Comparison of ENCODE assay signal across 8 cellular contexts in the genomic region with DNA sequence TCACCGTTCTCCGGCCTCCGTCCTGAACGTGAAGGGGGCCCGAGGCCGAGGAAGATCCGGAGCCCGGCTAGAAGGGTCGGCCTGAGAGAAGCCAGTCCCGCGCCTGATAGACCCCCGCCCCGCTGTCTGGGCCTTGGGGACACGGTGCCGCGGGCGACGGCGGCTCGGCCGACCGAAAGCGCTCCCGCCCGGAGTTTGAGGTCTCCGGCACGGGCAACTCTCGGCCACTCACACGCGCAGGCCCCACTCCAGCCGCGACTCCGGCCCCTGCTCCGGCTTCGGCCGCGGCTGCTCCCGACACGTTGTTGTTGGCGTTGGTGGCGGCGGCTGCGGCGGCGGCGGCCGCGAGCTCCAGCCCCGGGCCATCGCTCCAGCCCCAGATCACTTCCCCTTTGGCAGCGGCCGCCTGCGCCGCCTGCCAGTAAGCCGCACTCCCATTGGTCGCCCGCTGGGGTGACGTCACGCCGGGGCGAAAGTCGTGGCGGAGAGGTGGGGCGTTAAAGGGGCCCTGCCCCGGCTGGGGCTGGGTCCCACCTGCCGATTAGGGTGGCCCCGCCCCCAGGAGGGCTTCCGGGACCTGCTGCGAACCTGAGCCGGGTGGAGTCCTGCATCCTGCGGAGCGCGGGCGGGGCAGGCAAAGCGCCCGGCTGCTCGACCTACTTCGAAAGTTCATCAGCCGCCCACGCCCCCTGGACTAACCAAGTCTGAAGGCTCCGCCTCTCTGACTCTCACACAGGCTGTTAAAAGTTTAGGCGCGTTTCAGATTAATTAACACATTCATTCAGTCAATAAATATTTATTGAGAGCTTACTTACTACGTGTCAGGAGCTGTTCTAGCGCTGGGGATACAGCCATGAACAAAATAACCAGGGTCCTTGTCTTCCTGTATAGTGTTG. TPM values are rescaled to one million over a fixed set of nuclear protein-coding genes. Genes with fewer than 3 reads are reported as not detected.
A peak's percentile ranks its signal among the peaks of the same experiment; 100 is the strongest.
DNase-seq lines count a peak whose midpoint lies in the region; TF ChIP-seq lines count a peak whose summit lies in the region.

A gene with protein sequence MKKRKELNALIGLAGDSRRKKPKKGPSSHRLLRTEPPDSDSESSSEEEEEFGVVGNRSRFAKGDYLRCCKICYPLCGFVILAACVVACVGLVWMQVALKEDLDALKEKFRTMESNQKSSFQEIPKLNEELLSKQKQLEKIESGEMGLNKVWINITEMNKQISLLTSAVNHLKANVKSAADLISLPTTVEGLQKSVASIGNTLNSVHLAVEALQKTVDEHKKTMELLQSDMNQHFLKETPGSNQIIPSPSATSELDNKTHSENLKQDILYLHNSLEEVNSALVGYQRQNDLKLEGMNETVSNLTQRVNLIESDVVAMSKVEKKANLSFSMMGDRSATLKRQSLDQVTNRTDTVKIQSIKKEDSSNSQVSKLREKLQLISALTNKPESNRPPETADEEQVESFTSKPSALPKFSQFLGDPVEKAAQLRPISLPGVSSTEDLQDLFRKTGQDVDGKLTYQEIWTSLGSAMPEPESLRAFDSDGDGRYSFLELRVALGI (minus strand): TSS at position 388 of the 896 bp plus-strand sequence. CDS start 1,027 bp downstream, outside the sequence.

- peaks cover 31% of the 10 kb centered on the region for H3K4me1 Mint-ChIP-seq in nephron
- peaks cover 41% of the 10 kb centered on the region for H3K4me1 Mint-ChIP-seq in stimulated activated naive CD8-positive, alpha-beta T cell treated with anti-CD3 and anti-CD28 coated beads, Interleukin-15, Interleukin-2, amounts not matched to agents 100 ng/mL and 50 ng/mL, for 24 hours (ENCODE audit: low read depth)

- TF ChIP-seq CTCF in fibroblast of pulmonary artery (IDR thresholded peaks at IDR 0.05; ENCODE audit: low read length, missing control alignments) (no peak), nephron (IDR thresholded peaks at IDR 0.05; ENCODE audit: unreplicated experiment in 3 of 3) (no peak)

- no peaks in the 10 kb centered on the region for H3K9me3 Mint-ChIP-seq in nephron
- no peaks in the 10 kb centered on the region for H3K9me3 Mint-ChIP-seq in stimulated activated naive CD8-positive, alpha-beta T cell treated with anti-CD3 and anti-CD28 coated beads, Interleukin-15, Interleukin-2, amounts not matched to agents 100 ng/mL and 50 ng/mL, for 24 hours

- peaks cover 13% of the 10 kb centered on the region for H3K36me3 Mint-ChIP-seq in nephron (ENCODE audit: low read depth)
- H3K36me3 Mint-ChIP-seq in stimulated activated naive CD8-positive, alpha-beta T cell treated with anti-CD3 and anti-CD28 coated beads, Interleukin-15, Interleukin-2, amounts not matched to agents 100 ng/mL and 50 ng/mL, for 24 hours (ENCODE audit: low read depth), result peaks cover 25% of the 10 kb centered on the region

- no peaks in the 10 kb centered on the region; the same call in 1 of the 2 replicates for H3K27me3 ChIP-seq in H7 (ENCODE audit: control insufficient read depth, insufficient read depth, low read length)

- H3K27me3 Mint-ChIP-seq in nephron (ENCODE audit: low read depth), result peaks cover 8% of the 10 kb centered on the region
- H3K27me3 Mint-ChIP-seq in stimulated activated naive CD8-positive, alpha-beta T cell treated with anti-CD3 and anti-CD28 coated beads, Interleukin-15, Interleukin-2, amounts not matched to agents 100 ng/mL and 50 ng/mL, for 24 hours, result no peaks in the 10 kb centered on the region

- peak within 1 kb of the TSS; percentile 79 to 91 (median 81) for H3K27ac Mint-ChIP-seq in nephron
- H3K27ac Mint-ChIP-seq in stimulated activated naive CD8-positive, alpha-beta T cell treated with anti-CD3 and anti-CD28 coated beads, Interleukin-15, Interleukin-2, amounts not matched to agents 100 ng/mL and 50 ng/mL, for 24 hours, result peak within 1 kb of the TSS; percentile 92

- peaks cover 7% of the 10 kb centered on the region for H3K36me3 ChIP-seq in H7 (replicated peaks; ENCODE audit: control insufficient read depth, insufficient read depth, low read length)

- peak within 1 kb of the TSS; percentile 95 to 99 (median 98) for H3K4me3 Mint-ChIP-seq in nephron
- H3K4me3 Mint-ChIP-seq in stimulated activated naive CD8-positive, alpha-beta T cell treated with anti-CD3 and anti-CD28 coated beads, Interleukin-15, Interleukin-2, amounts not matched to agents 100 ng/mL and 50 ng/mL, for 24 hours, result peak within 1 kb of the TSS; percentile 96

- H3K4me3 ChIP-seq in H7 (ENCODE audit: insufficient read depth, low read depth, low read length) (peak within 1 kb of the TSS; percentile 98), fibroblast of pulmonary artery (replicated peaks; ENCODE audit: low read depth, low read length) (peak within 1 kb of the TSS; percentile 73)

- peak; percentile 99 for DNase-seq in ELF-1 (ENCODE audit: low read depth, low spot score)
- DNase-seq in H7, result peak; percentile 98
- peak; percentile 92 for DNase-seq in M059J (ENCODE audit: low read depth)
- peak; percentile 90 to 95 for DNase-seq in SHP77 (lab: John Stamatoyannopoulos, UW)
- peak; percentile 100 for DNase-seq in activated effector memory CD4-positive, alpha-beta T cell treated with anti-CD3 and anti-CD28 coated beads, Interleukin-2, amount 50 U/mL, for 16 hours
- peak; percentile 89 for DNase-seq in fibroblast of pulmonary artery (ENCODE audit: low read depth)

RNA-seq across cellular contexts. Expression of the gene that starts here (rescaled TPM):
- 43.3 and 57.8 TPM in 2 replicates for total RNA-seq in H7 (2014; rRNA removed; shearing (Covaris generic))
- 71.6 and 113 TPM in 2 replicates for total RNA-seq in M059J (2014; rRNA removed; shearing (Covaris generic))

Comparison
In these comparisons a context has a peak if more than half of its experiments do, and no peak if none do; other contexts are left out.
1. Peak in every context shown above with its lines: DNase-seq and H3K4me3 ChIP-seq.